In the genomic region with DNA sequence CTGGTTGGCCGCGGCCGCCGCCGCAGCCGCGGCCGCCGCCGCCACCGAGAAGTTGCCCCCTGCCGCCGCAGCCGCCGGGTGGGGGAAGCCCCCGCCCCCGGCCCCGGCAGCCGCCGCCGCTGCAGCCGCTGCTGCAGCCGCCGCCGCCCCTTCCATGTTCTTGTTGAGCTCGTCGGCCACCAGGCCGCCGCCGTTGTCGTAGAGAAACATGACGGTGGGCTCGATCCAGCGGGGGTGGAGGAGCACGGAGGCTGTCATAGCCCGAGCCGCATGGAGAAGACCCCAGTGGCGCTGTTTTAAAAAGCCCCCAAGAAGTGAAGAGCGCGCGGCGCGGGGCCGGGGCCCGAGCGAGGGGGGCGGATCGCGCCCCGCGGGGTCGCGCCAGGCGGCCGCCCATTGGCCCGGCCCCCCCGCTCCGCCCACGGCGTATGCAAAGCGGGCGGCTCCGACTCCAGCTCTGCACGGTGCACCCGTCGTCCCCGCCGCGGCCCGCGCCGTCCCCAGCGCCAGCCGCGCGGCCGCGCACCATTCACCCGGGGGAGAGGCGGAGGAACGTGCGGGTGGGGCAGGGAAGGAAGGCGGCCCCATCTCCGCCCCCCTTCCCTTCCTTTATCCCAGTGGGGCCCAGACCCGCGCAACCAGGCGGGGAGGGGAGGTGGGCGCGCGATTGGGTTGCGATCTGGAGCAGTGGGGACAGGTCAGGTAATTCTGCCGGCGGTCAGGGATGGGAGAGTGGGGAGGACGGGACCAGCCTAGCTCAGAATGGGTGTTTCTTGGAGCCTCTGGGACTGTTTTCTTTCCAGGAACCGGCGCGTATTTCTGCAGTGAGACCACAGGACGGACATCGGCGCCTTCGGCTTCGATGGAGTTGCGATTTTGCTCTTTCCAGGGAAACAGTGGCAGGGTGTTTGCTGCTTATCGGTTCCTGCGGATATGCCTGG, we compare ENCODE assay signal across 8 cellular contexts. TPM values are rescaled to one million over a fixed set of nuclear protein-coding genes. Genes with fewer than 3 reads are reported as not detected.
A peak's percentile ranks its signal among the peaks of the same experiment; 100 is the strongest.
DNase-seq lines count a peak whose midpoint lies in the region; ATAC-seq and TF ChIP-seq lines count a peak whose summit lies in the region.

TSS of gene HOXA13 (minus strand) at position 272 of the 941 bp plus-strand sequence. CDS start at position 258, 14 bp downstream.

- H4K20me1 ChIP-seq in SK-N-SH (ENCODE audit: insufficient read depth), result peaks cover 9% of the 10 kb centered on the region

- TF ChIP-seq RAD21 in SK-N-SH (IDR thresholded peaks at IDR 0.05; ENCODE audit: low read length), result no peak

- TF ChIP-seq CTCF in SK-N-SH (IDR thresholded peaks at IDR 0.05) (no peak), gastrocnemius medialis (IDR thresholded peaks at IDR 0.05 in 4 of 5, conservative IDR thresholded peaks at IDR 0.05 in 1 of 5) (no peak)

- H3K4me3 ChIP-seq in SK-N-SH (ENCODE audit: low read depth in 2 of 2, low read length in 1 of 2) (peak within 1 kb of the TSS in 1 of 2 experiments; percentile 28; a peak in 3 of 4 replicates), gastrocnemius medialis (peak within 1 kb of the TSS; percentile 58 to 75 (median 69))
- peak within 1 kb of the TSS; percentile 57 for H3K4me3 ChIP-seq in Jurkat, Clone E6-1 (ENCODE audit: low read length)

- TF ChIP-seq POLR2A in gastrocnemius medialis (IDR thresholded peaks at IDR 0.05), result peak; percentile 52 to 59

- H3K4me1 ChIP-seq in SK-N-SH (ENCODE audit: control insufficient read depth in 1 of 2, insufficient read depth in 2 of 2, low read depth in 1 of 2, low read length in 1 of 2) (peaks cover 0 to 3% of the 10 kb centered on the region in 2 experiments; a peak in 1 of 4 replicates), gastrocnemius medialis (peaks cover 15 to 29% of the 10 kb centered on the region in 2 donors)

- H3F3A ChIP-seq in SK-N-SH (replicated peaks; ENCODE audit: insufficient read depth), result peaks cover 8% of the 10 kb centered on the region

- peak within 1 kb of the TSS; percentile 51; the same call in 1 of the 2 replicates for H3K4me2 ChIP-seq in SK-N-SH

- TF ChIP-seq EP300 in SK-N-SH (IDR thresholded peaks at IDR 0.05; ENCODE audit: borderline replicate concordance in 1 of 2, low read depth in 1 of 2, low read length in 1 of 2), result no peak

- no peak within 1 kb of the TSS for H2AFZ ChIP-seq in SK-N-SH (ENCODE audit: low read depth)

- in situ Hi-C loops in gastrocnemius medialis (cut with MboI; ENCODE audit: low sequenced_read_pairs in 4 of 4), result loop anchor here (10.0 to 25.0 kb wide), 11 partner anchors 362 to 1438 kb away; partner anchors contain the start of genes CREB5 (in 1 of the 4) and HIBADH (in 1 of the 4)

- 6% methylated on average over 42 of the region's 105 CpGs for WGBS in SK-N-SH (ENCODE audit: low lambda C conversion rate)

- POLR2A ChIA-PET in SK-N-SH (lab: Yijun Ruan, JAX), result interaction anchor here (0.6 kb wide), 1 partner anchor 722 kb away, joined by 3 read pairs; no protein-coding TSS in a partner anchor

- CTCF ChIA-PET in SK-N-SH (lab: Yijun Ruan, JAX), result interaction anchor here (1.0 to 5.2 kb wide), 14 partner anchors 10 to 896 kb away, joined by 3 to 44 read pairs (median 4); no protein-coding TSS in a partner anchor

- no peaks in the 10 kb centered on the region for H3K9me3 ChIP-seq in SK-N-SH
- no peaks in the 10 kb centered on the region for H3K9me3 ChIP-seq in gastrocnemius medialis

- no peaks in the 10 kb centered on the region for H3K79me2 ChIP-seq in SK-N-SH (ENCODE audit: insufficient read depth)

- no peaks in the 10 kb centered on the region for H3K9me2 ChIP-seq in SK-N-SH

- H3K9ac ChIP-seq in SK-N-SH, result no peak within 1 kb of the TSS

- intact Hi-C loops in gastrocnemius medialis (cut with DNase I; ENCODE audit: low total_unique reads), result loop anchor here (1.0 to 5.0 kb wide), 3 partner anchors 376 to 577 kb away; no protein-coding TSS in a partner anchor

- H3K27me3 ChIP-seq in SK-N-SH (ENCODE audit: insufficient read depth) (peaks cover 84% of the 10 kb centered on the region), gastrocnemius medialis (peaks cover 43 to 67% (median 47%) of the 10 kb centered on the region in 3 donors)

- DNase-seq in SK-N-SH, result peak; percentile 84
- peak; percentile 48 for DNase-seq in Jurkat, Clone E6-1 (ENCODE audit: low read depth, low spot score)
- DNase-seq in T1000 (lab: John Stamatoyannopoulos, UW), result peak; percentile 52
- peak; percentile 84 for DNase-seq in germinal center (ENCODE audit: low spot score)
- peak in 1 of 2 donors; percentile 64 for DNase-seq in gastrocnemius medialis
- no peak for DNase-seq in substantia nigra (lab: John Stamatoyannopoulos, UW)

- H3K36me3 ChIP-seq in SK-N-SH (replicated peaks in 1 of 2; ENCODE audit: control insufficient read depth in 1 of 2, insufficient read depth in 2 of 2, low read length in 1 of 2) (no peaks in the 10 kb centered on the region), gastrocnemius medialis (no peaks in the 10 kb centered on the region)

- no peak; the same call in 2 of the 3 replicates for ATAC-seq in SK-N-SH treated with all-trans-retinoic acid at 6 μM for 48 hours
- peak; percentile 72 to 83 for ATAC-seq in gastrocnemius medialis
- no peak for ATAC-seq in GM18502 (IDR thresholded peaks at IDR 0.05; ENCODE audit: poor library complexity, unreplicated experiment)

- no peak within 1 kb of the TSS for H3K27ac ChIP-seq in SK-N-SH (ENCODE audit: low read depth in 2 of 2, low read length in 1 of 2)
- peak within 1 kb of the TSS; percentile 48 to 90 (median 77) for H3K27ac ChIP-seq in gastrocnemius medialis
- H3K27ac ChIP-seq in substantia nigra (ENCODE audit: low read depth, low read length, poor library complexity, severe bottlenecking), result no peak within 1 kb of the TSS

TF ChIP-seq in SK-N-SH, 30 proteins besides CTCF, POLR2A, EP300 and RAD21:
- TF ChIP-seq TAF1 (IDR thresholded peaks at IDR 0.05; ENCODE audit: borderline replicate concordance, low read depth, low read length) (no peak), JUND (IDR thresholded peaks at IDR 0.05) (no peak), EZH2phosphoT487 (IDR thresholded peaks at IDR 0.05; ENCODE audit: borderline replicate concordance, low read depth) (peak; percentile 72)

TF ChIP-seq in SK-N-SH treated with all-trans-retinoic acid at 6 μM for 48 hours, 23 proteins besides CTCF, POLR2A, EP300 and RAD21 (continues in another document):
- TF ChIP-seq ZFP30 (CRISPR knock-in tag; IDR thresholded peaks at IDR 0.05) (no peak), ESRRG (CRISPR knock-in tag; IDR thresholded peaks at IDR 0.05) (no peak), CSDC2 (CRISPR knock-in tag; IDR thresholded peaks at IDR 0.05) (no peak), ZNF565 (CRISPR knock-in tag; conservative IDR thresholded peaks at IDR 0.05; ENCODE audit: low read depth) (no peak), SNAI2 (CRISPR knock-in tag; IDR thresholded peaks at IDR 0.05) (no peak), PPARA (CRISPR knock-in tag; IDR thresholded peaks at IDR 0.05; ENCODE audit: borderline replicate concordance) (no peak), ARNTL (CRISPR knock-in tag; IDR thresholded peaks at IDR 0.05; ENCODE audit: borderline replicate concordance, low read depth) (no peak), ZNF70 (CRISPR knock-in tag; IDR thresholded peaks at IDR 0.05) (no peak), CSRNP3 (CRISPR knock-in tag; IDR thresholded peaks at IDR 0.05) (no peak)
- TF ChIP-seq, protein P1, sequence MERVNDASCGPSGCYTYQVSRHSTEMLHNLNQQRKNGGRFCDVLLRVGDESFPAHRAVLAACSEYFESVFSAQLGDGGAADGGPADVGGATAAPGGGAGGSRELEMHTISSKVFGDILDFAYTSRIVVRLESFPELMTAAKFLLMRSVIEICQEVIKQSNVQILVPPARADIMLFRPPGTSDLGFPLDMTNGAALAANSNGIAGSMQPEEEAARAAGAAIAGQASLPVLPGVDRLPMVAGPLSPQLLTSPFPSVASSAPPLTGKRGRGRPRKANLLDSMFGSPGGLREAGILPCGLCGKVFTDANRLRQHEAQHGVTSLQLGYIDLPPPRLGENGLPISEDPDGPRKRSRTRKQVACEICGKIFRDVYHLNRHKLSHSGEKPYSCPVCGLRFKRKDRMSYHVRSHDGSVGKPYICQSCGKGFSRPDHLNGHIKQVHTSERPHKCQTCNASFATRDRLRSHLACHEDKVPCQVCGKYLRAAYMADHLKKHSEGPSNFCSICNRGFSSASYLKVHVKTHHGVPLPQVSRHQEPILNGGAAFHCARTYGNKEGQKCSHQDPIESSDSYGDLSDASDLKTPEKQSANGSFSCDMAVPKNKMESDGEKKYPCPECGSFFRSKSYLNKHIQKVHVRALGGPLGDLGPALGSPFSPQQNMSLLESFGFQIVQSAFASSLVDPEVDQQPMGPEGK (CRISPR knock-in tag; IDR thresholded peaks at IDR 0.05; ENCODE audit: borderline replicate concordance), result no peak

RNA-seq across cellular contexts. Expression of gene HOXA13, which starts in this region (rescaled TPM):
- not detected in 2 replicates for polyA plus RNA-seq in SK-N-SH (2012; rRNA removed)
- polyA plus RNA-seq in SK-N-SH (2012; cell fraction: cytosol; rRNA removed), result not detected in 2 replicates
- not detected in 2 replicates for polyA plus RNA-seq in SK-N-SH (2012; cell fraction: nucleus; rRNA removed)
- 2.4 TPM for polyA plus RNA-seq in Jurkat, Clone E6-1 (2012; ENCODE audit: insufficient read depth, insufficient read length)
- total RNA-seq in gastrocnemius medialis, result 1 to 10 TPM in 3 of 4 donors, under 1 TPM in 1; 0.82 to 2.4 (median 1.7) TPM

Comparison
In these comparisons a context has a peak if more than half of its experiments do, and no peak if none do; other contexts are left out.
1. Peak in DNase-seq and H3K4me2 ChIP-seq in SK-N-SH; RNA of the gene not detected or under 1 TPM.
2. DNase-seq: peak in Jurkat, Clone E6-1 (single experiment), T1000 (single experiment) and germinal center (single experiment); none in substantia nigra (0 of 49).
3. H3K27ac ChIP-seq: peak in gastrocnemius medialis (4 of 4); none in SK-N-SH (0 of 2) and substantia nigra (single experiment).
4. ATAC-seq: peak in gastrocnemius medialis (2 of 2); none in SK-N-SH treated with all-trans-retinoic acid at 6 μM for 48 hours (single experiment) and GM18502 (single experiment).